In the genomic region with DNA sequence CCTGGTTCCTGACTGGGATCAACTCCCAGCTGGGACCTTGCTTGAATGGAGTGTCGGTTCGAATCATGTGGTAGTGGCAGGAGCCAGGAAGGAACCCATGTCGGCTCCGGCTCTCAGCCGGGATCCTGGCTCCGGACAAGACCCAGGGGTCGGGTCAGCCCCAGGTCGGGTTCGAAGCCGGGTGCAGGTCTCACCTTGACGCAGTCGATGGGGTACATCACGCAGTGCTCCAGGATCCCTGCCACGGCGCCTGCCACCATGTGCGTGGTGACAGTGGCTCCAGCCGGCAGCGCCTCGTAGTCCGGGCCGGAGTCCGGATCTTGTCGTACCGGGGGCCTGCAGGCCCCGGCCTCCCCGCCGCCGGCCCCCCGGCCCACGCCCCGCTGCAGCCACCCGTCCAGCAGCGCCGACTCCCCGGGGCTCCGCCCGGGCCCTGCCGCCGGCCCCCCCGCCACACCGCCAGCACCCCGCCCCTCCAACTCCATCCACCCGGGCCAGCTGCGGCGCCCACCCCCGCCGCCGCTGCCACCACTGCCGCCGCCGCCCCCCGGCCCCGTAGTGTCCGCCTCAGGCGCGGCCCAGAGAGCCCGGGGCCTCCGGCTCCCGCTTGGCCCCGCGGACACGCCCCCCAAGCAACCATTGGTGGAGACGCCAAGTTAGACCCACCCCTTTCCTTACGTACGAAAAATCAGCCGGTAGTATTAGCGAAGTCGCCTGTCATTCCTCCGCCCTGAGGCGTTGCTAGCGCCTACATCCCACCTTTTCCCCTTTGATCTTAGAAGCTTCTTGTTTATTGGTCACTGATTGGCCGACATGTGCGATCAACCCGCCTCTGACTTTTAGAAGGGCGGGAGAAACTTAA, we compare ENCODE assay signal across 8 cellular contexts. TPM values are rescaled to one million over a fixed set of nuclear protein-coding genes. Genes with fewer than 3 reads are reported as not detected.
DNase-seq lines count a peak whose midpoint lies in the region; ATAC-seq and TF ChIP-seq lines count a peak whose summit lies in the region.

A gene with protein sequence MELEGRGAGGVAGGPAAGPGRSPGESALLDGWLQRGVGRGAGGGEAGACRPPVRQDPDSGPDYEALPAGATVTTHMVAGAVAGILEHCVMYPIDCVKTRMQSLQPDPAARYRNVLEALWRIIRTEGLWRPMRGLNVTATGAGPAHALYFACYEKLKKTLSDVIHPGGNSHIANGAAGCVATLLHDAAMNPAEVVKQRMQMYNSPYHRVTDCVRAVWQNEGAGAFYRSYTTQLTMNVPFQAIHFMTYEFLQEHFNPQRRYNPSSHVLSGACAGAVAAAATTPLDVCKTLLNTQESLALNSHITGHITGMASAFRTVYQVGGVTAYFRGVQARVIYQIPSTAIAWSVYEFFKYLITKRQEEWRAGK (minus strand): TSS at position 589 of the 862 bp plus-strand sequence. CDS start 104 bp downstream, at position 485.

- peak; percentile 78 for ATAC-seq in GM19467 (IDR thresholded peaks at IDR 0.05; ENCODE audit: unreplicated experiment)

- peak within 1 kb of the TSS; percentile 83 for H3K4me2 ChIP-seq in OCI-LY3 (ENCODE audit: low read length)

- H3K9ac ChIP-seq in HUES6 (ENCODE audit: low read length) (peak within 1 kb of the TSS; percentile 85), OCI-LY3 (ENCODE audit: low read length) (peak within 1 kb of the TSS; percentile 94)

- no peaks in the 10 kb centered on the region for H4K20me1 ChIP-seq in OCI-LY3 (ENCODE audit: insufficient read depth, low read length)

- H2AFZ ChIP-seq in OCI-LY3 (ENCODE audit: low read depth, low read length) = peak within 1 kb of the TSS; percentile 44; the same call in 1 of the 2 replicates

- peak within 1 kb of the TSS; percentile 64 for H3K27ac ChIP-seq in HUES6 (ENCODE audit: low read depth, low read length)
- peak within 1 kb of the TSS; percentile 74 for H3K27ac ChIP-seq in OCI-LY3 (ENCODE audit: low read length)

- H3K9me3 ChIP-seq in HUES6 (ENCODE audit: control insufficient read depth, insufficient read depth, low read depth, low read length) (no peaks in the 10 kb centered on the region), OCI-LY3 (ENCODE audit: insufficient read depth, low read length) (no peaks in the 10 kb centered on the region)

- peaks cover 27% of the 10 kb centered on the region for H3K79me2 ChIP-seq in OCI-LY3 (ENCODE audit: low read length)

- peak within 1 kb of the TSS; percentile 88 for H3K4me3 ChIP-seq in HUES6 (ENCODE audit: low read depth, low read length)
- H3K4me3 ChIP-seq in OCI-LY3 (ENCODE audit: low read length) = peak within 1 kb of the TSS; percentile 98

- H3K36me3 ChIP-seq in HUES6 (ENCODE audit: control insufficient read depth, insufficient read depth, low read length) = no peaks in the 10 kb centered on the region
- no peaks in the 10 kb centered on the region for H3K36me3 ChIP-seq in OCI-LY3 (replicated peaks; ENCODE audit: low read depth, low read length)

- H3K27me3 ChIP-seq in HUES6 (ENCODE audit: control insufficient read depth, insufficient read depth, low read length) (no peaks in the 10 kb centered on the region), OCI-LY3 (ENCODE audit: low read depth, low read length) (no peaks in the 10 kb centered on the region)

- no peak for TF ChIP-seq CTCF in OCI-LY3 (IDR thresholded peaks at IDR 0.05; ENCODE audit: low read depth, low read length)

- DNase-seq in AML-193 (lab: John Stamatoyannopoulos, UW) (peak; percentile 99), erythroblast (lab: John Stamatoyannopoulos, UW) (peak; percentile 99 to 100), mucosa of gallbladder (ENCODE audit: low spot score) (peak; percentile 97)
- peak; percentile 88 for DNase-seq in activated T-cell treated with anti-CD3 and anti-CD28 coated beads, Interleukin-2, amount 50 U/mL, for 1 hour
- DNase-seq in stimulated activated CD8-positive, alpha-beta memory T cell treated with anti-CD3 and anti-CD28 coated beads, Interleukin-4, amount 100 ng/mL, for 4 hours (ENCODE audit: low read depth in 2 of 2, low spot score in 1 of 2) = peak; percentile 77 to 88

- TF ChIP-seq POLR2A in erythroblast (IDR thresholded peaks at IDR 0.05; ENCODE audit: low read length) = no peak

- peaks cover 23% of the 10 kb centered on the region for H3K4me1 ChIP-seq in HUES6 (ENCODE audit: control insufficient read depth, insufficient read depth, low read length)
- peaks cover 14% of the 10 kb centered on the region for H3K4me1 ChIP-seq in OCI-LY3 (ENCODE audit: low read length)

RNA-seq across cellular contexts. Expression of the gene that starts here (rescaled TPM):
- total RNA-seq in mucosa of gallbladder = 42.0 TPM

Comparison
In these comparisons a context has a peak if more than half of its experiments do, and no peak if none do; other contexts are left out.
1. Peak in every context shown above with its lines: DNase-seq, ATAC-seq, H3K4me3 ChIP-seq and H3K27ac ChIP-seq.